9 cellular contexts compared by ENCODE assay signal in the genomic region with DNA sequence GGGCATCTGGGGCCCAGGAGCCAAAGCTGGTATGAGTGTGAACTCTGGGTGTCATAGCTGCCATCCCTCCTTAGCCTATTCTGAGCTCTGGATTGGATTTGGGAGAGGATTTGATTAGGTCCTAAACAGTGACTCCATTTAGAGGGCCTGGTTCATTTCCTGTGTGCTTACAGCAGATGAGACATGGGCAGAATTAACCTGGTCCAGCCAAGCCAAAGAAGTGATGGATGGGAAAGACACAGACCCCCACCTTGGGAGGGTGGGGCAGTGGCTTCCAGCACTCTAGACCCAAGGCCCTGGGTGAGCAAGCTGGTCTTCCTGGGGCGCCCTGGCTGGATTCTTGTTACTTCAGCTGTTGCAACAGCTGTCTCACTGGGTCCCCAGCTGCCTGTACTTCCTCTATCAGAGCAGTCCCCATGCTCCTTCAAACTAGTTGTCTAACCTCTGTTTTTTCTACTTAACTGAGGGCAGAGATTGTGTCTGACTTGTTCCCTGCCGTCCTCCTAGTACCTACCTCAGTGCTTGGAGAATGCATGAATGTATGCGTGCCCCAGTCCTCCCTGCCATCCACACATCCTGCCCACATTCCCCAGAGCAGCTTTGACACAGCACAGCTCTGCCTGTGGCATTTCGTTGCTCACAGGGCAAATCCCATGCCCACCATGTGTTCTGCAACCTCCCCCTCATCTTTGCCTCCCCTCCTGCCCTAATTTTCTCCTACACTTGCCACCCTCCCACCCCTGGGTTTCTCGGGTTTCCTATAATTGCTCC.
A peak's percentile ranks its signal among the peaks of the same experiment; 100 is the strongest.
DNase-seq lines count a peak whose midpoint lies in the region; ATAC-seq, FAIRE-seq and TF ChIP-seq lines count a peak whose summit lies in the region.
"Had no signal": no experiment of that assay in that cellular context is flagged by ENCODE, and none has a peak within 500 bp of the region (broad histone marks: within the 10 kb centered on the region; RNA-seq: fewer than 3 reads in every experiment).

No MANE protein-coding gene starts in this region.

- no peaks in the 10 kb centered on the region for H3K9me3 Mint-ChIP-seq in natural killer cell treated with Interleukin-12 subunit alpha and Interleukin-12 subunit beta and Interleukin-15 and Interleukin-18, amount 100 ng/mL, for 72 hours

- H4K20me1 ChIP-seq in HepG2 (ENCODE audit: insufficient read depth, low read length): no peaks in the 10 kb centered on the region

- BruUV-seq in HepG2 (replicated peaks; lab: Mats Ljungman, UMichigan): no TSS peak

- no peak overlapping the region for H2AFZ ChIP-seq in HepG2 (ENCODE audit: low read length)

- no peak for ATAC-seq in HepG2
- ATAC-seq in HG03342 (IDR thresholded peaks at IDR 0.05; ENCODE audit: unreplicated experiment): peak; percentile 25
- ATAC-seq in natural killer cell treated with Interleukin-12 subunit alpha and Interleukin-12 subunit beta and Interleukin-15 and Interleukin-18, amount 100 ng/mL, for 72 hours: peak; percentile 47 to 69

- FAIRE-seq in HepG2 (lab: Jason Lieb, UNC): no peak
- FAIRE-seq: G401.6 had no signal

- no peak for TF ChIP-seq POLR2A in HepG2 (IDR thresholded peaks at IDR 0.05; ENCODE audit: insufficient read depth in 1 of 2, low read depth in 2 of 2, low read length in 2 of 2)

- H3K9ac ChIP-seq in liver (ENCODE audit: low read depth in 1 of 2, low read length in 2 of 2) (no peak overlapping the region), HepG2 (ENCODE audit: insufficient read depth, low read depth, low read length) (no peak overlapping the region), colonic mucosa (ENCODE audit: low read depth in 2 of 2, low read length in 2 of 2) (peak overlapping the region in 1 of 2 donors; percentile 64)

- POLR2A ChIA-PET in HepG2 (lab: Yijun Ruan, JAX): interaction anchor here (1.6 kb wide), 1 partner anchor 15 kb away, joined by 3 read pairs; no protein-coding TSS in a partner anchor

- H3K27me3 Mint-ChIP-seq in natural killer cell treated with Interleukin-12 subunit alpha and Interleukin-12 subunit beta and Interleukin-15 and Interleukin-18, amount 100 ng/mL, for 72 hours: no peaks in the 10 kb centered on the region

- H3K4me2 ChIP-seq in HepG2 (ENCODE audit: low read depth, low read length): no peak overlapping the region

- TF ChIP-seq RAD21 in liver (IDR thresholded peaks at IDR 0.05): no peak
- TF ChIP-seq RAD21 in HepG2 (CRISPR knock-in tag; IDR thresholded peaks at IDR 0.05): no peak

- H3K4me1 ChIP-seq in liver (ENCODE audit: control insufficient read depth in 4 of 4, insufficient read depth in 4 of 4, low read length in 3 of 4) (peaks cover 12 to 30% (median 20%) of the 10 kb centered on the region in 4 donors), HepG2 (ENCODE audit: insufficient read depth, low read length) (peaks cover 33% of the 10 kb centered on the region), colonic mucosa (peaks cover 32% of the 10 kb centered on the region)

- H3K27me3 ChIP-seq in liver (ENCODE audit: control insufficient read depth in 4 of 4, insufficient read depth in 4 of 4, low read length in 3 of 4) (no peaks in the 10 kb centered on the region), HepG2 (ENCODE audit: control insufficient read depth in 1 of 2, insufficient read depth in 2 of 2, low read length in 2 of 2) (no peaks in the 10 kb centered on the region), colonic mucosa (no peaks in the 10 kb centered on the region)

- no peaks in the 10 kb centered on the region for H3K36me3 Mint-ChIP-seq in natural killer cell treated with Interleukin-12 subunit alpha and Interleukin-12 subunit beta and Interleukin-15 and Interleukin-18, amount 100 ng/mL, for 72 hours

- no peak overlapping the region for H3K4me3 ChIP-seq in liver (ENCODE audit: low read depth in 1 of 3, low read length in 3 of 3)
- H3K4me3 ChIP-seq in HepG2 (replicated peaks in 1 of 3; ENCODE audit: insufficient read depth in 1 of 3, low read depth in 2 of 3, low read length in 3 of 3): no peak overlapping the region
- H3K4me3 ChIP-seq in colonic mucosa: no peak overlapping the region

- H3K9me3 ChIP-seq in liver (ENCODE audit: control insufficient read depth in 4 of 4, low read length in 3 of 4) (no peaks in the 10 kb centered on the region), HepG2 (ENCODE audit: low read length) (no peaks in the 10 kb centered on the region), colonic mucosa (no peaks in the 10 kb centered on the region)

- TF ChIP-seq EP300 in HepG2 (IDR thresholded peaks at IDR 0.05; ENCODE audit: low read depth in 2 of 2, low read length in 2 of 2) (no peak), HepG2 (CRISPR knock-in tag; IDR thresholded peaks at IDR 0.05; ENCODE audit: borderline replicate concordance) (no peak)

- peaks cover 80 to 81% of the 10 kb centered on the region in 2 donors for H3K4me1 Mint-ChIP-seq in natural killer cell treated with Interleukin-12 subunit alpha and Interleukin-12 subunit beta and Interleukin-15 and Interleukin-18, amount 100 ng/mL, for 72 hours (ENCODE audit: low read depth in 2 of 2)

- CTCF ChIA-PET in HepG2 (lab: Yijun Ruan, JAX; ENCODE audit: low intra/inter-chr PET ratio, low total read pairs): no interaction called here

- 80% methylated on average over 5 of the region's 5 CpGs for WGBS in liver
- 95% methylated on average over 5 of the region's 5 CpGs for WGBS in HepG2 (ENCODE audit: low lambda C conversion rate)

- intact Hi-C loops in HepG2 (cut with micrococcal nuclease; ENCODE audit: unreplicated experiment) (no loop called here), colonic mucosa (cut with DNase I) (no loop called here)

- H3K4me3 Mint-ChIP-seq in natural killer cell treated with Interleukin-12 subunit alpha and Interleukin-12 subunit beta and Interleukin-15 and Interleukin-18, amount 100 ng/mL, for 72 hours: peak overlapping the region; percentile 80

- peaks cover 2% of the 10 kb centered on the region for H3K79me2 ChIP-seq in HepG2 (ENCODE audit: insufficient read depth, low read length)

- in situ Hi-C loops in HepG2 (cut with HindIII; ENCODE audit: extremely low pct_ligation_motif_present, low pct_unique_long_range_greater_than_20kb): no loop called here

- DNase-seq in HepG2 (ENCODE audit: low spot score) (no peak), SIG-M5 treated with dmso at 0.1 percent for 504 hours (lab: John Stamatoyannopoulos, UW; ENCODE audit: unreplicated experiment) (peak; percentile 83), colonic mucosa (no peak), COLO668 (lab: John Stamatoyannopoulos, UW; ENCODE audit: unreplicated experiment) (no peak), EL (no peak)
- DNase-seq in natural killer cell treated with Interleukin-12 subunit alpha and Interleukin-12 subunit beta and Interleukin-15 and Interleukin-18, amount 100 ng/mL, for 72 hours (ENCODE audit: low spot score): no peak

- TF ChIP-seq CTCF in liver (IDR thresholded peaks at IDR 0.05; ENCODE audit: low read depth, low read length, missing input control): no peak
- TF ChIP-seq CTCF in HepG2 (CRISPR knock-in tag; IDR thresholded peaks at IDR 0.05): no peak
- no peak for TF ChIP-seq CTCF in colonic mucosa (IDR thresholded peaks at IDR 0.05)

- peak overlapping the region; percentile 96 for H3K27ac Mint-ChIP-seq in natural killer cell treated with Interleukin-12 subunit alpha and Interleukin-12 subunit beta and Interleukin-15 and Interleukin-18, amount 100 ng/mL, for 72 hours

- H3K36me3 ChIP-seq in liver (ENCODE audit: control insufficient read depth in 4 of 4, insufficient read depth in 3 of 4, low read depth in 1 of 4, low read length in 3 of 4): peaks cover 0 to 3% (median under 1%) of the 10 kb centered on the region in 4 donors
- H3K36me3 ChIP-seq in HepG2 (replicated peaks in 1 of 2; ENCODE audit: control insufficient read depth in 1 of 2, insufficient read depth in 2 of 2, low read length in 2 of 2): peaks cover 6 to 26% of the 10 kb centered on the region in 2 experiments; a peak in 4 of 5 replicates
- H3K36me3 ChIP-seq in colonic mucosa: no peaks in the 10 kb centered on the region

- H3K27ac ChIP-seq in liver (ENCODE audit: low read depth in 1 of 2, low read length in 2 of 2) (peak overlapping the region; percentile 38 to 50), HepG2 (ENCODE audit: extremely low read length, insufficient read depth, low read length) (no peak overlapping the region), colonic mucosa (peak overlapping the region; percentile 79)

TF ChIP-seq in liver, 16 proteins besides CTCF, POLR2A, EP300 and RAD21:
- TF ChIP-seq HNF4G (IDR thresholded peaks at IDR 0.05) (no peak), HNF4A (conservative IDR thresholded peaks at IDR 0.05) (no peak)

TF ChIP-seq in HepG2, 621 proteins besides CTCF, POLR2A, EP300 and RAD21:
- TF ChIP-seq ZNF441 (CRISPR knock-in tag; IDR thresholded peaks at IDR 0.05; ENCODE audit: borderline replicate concordance) (no peak), BCL6 (CRISPR knock-in tag; IDR thresholded peaks at IDR 0.05) (no peak), CCAR2 (optimal IDR thresholded peaks at IDR 0.05; ENCODE audit: low read depth, low read length) (no peak), ONECUT2 (CRISPR knock-in tag; IDR thresholded peaks at IDR 0.05) (no peak), ZNF768 (CRISPR knock-in tag; IDR thresholded peaks at IDR 0.05) (no peak), POLR2AphosphoS2 (IDR thresholded peaks at IDR 0.05; ENCODE audit: low read depth, low read length) (no peak)
TF ChIP-seq in HepG2: peak in this region for 0.
